Comparison of ENCODE assay signal across 12 cellular contexts in genomic region chr16:8924214-8924613, GRCh38. TPM values are rescaled to one million over a fixed set of nuclear protein-coding genes. Genes with fewer than 3 reads are reported as not detected.
DNase-seq lines count a peak whose midpoint lies in the region; ATAC-seq and TF ChIP-seq lines count a peak whose summit lies in the region.
"Had no signal": no experiment of that assay in that cellular context is flagged by ENCODE, and none has a peak within 500 bp of the region (broad histone marks: within the 10 kb centered on the region; RNA-seq: fewer than 3 reads in every experiment).

No MANE protein-coding gene starts in this region.

- peaks cover 15% of the 10 kb centered on the region for H3K36me3 ChIP-seq in smooth muscle cell (ENCODE audit: low read depth)
- H3K36me3 ChIP-seq in HAP-1 (replicated peaks), result peaks cover 81% of the 10 kb centered on the region

- no peak overlapping the region for H3K9ac ChIP-seq in smooth muscle cell (ENCODE audit: low read depth)

- no peaks in the 10 kb centered on the region for H3K9me3 Mint-ChIP-seq in activated naive CD4-positive, alpha-beta T cell treated with anti-CD3 and anti-CD28 coated beads for 36 hours
- H3K9me3 Mint-ChIP-seq in activated T-helper 17 cell treated with anti-CD3 and anti-CD28 coated beads, Interleukin-2, amount 50 U/mL, for 72 hours, result no peaks in the 10 kb centered on the region
- H3K9me3 Mint-ChIP-seq in stimulated activated naive CD8-positive, alpha-beta T cell treated with anti-CD3 and anti-CD28 coated beads, Interleukin-15, amount 100 ng/mL, for 72 hours, result no peaks in the 10 kb centered on the region

- ATAC-seq in activated T-helper 17 cell treated with anti-CD3 and anti-CD28 coated beads, Interleukin-2, amount 50 U/mL, for 72 hours (replicated peaks), result no peak
- peak; percentile 93 for ATAC-seq in left colon
- no peak for ATAC-seq in stimulated activated naive CD8-positive, alpha-beta T cell treated with anti-CD3 and anti-CD28 coated beads, Interleukin-15, amount 100 ng/mL, for 72 hours

- H3K27me3 Mint-ChIP-seq in activated naive CD4-positive, alpha-beta T cell treated with anti-CD3 and anti-CD28 coated beads for 36 hours (ENCODE audit: low read depth), result no peaks in the 10 kb centered on the region
- H3K27me3 Mint-ChIP-seq in activated T-helper 17 cell treated with anti-CD3 and anti-CD28 coated beads, Interleukin-2, amount 50 U/mL, for 72 hours, result no peaks in the 10 kb centered on the region
- H3K27me3 Mint-ChIP-seq in stimulated activated naive CD8-positive, alpha-beta T cell treated with anti-CD3 and anti-CD28 coated beads, Interleukin-15, amount 100 ng/mL, for 72 hours, result no peaks in the 10 kb centered on the region

- CTCF ChIA-PET in activated naive CD4-positive, alpha-beta T cell treated with anti-CD3 and anti-CD28 coated beads for 36 hours (lab: Charles Lee), result interaction anchor here (1.5 kb wide), 1 partner anchor 12 kb away, joined by 7 read pairs; no protein-coding TSS in a partner anchor

- intact Hi-C loops in activated naive CD4-positive, alpha-beta T cell treated with anti-CD3 and anti-CD28 coated beads for 36 hours (cut with micrococcal nuclease), result no loop called here
- intact Hi-C loops in left colon (cut with DNase I, micrococcal nuclease), result no loop called here

- no peak for TF ChIP-seq CTCF in smooth muscle cell (IDR thresholded peaks at IDR 0.05; ENCODE audit: borderline replicate concordance, insufficient read depth, poor library complexity, severe bottlenecking)

- peaks cover 9% of the 10 kb centered on the region for H3F3A ChIP-seq in smooth muscle cell (ENCODE audit: low read depth)

- DNase-seq in activated naive CD4-positive, alpha-beta T cell treated with anti-CD3 and anti-CD28 coated beads for 36 hours, result no peak
- DNase-seq in activated naive CD4-positive, alpha-beta T cell treated with anti-CD3 and anti-CD28 coated beads, Interleukin-2, amount 50 U/mL, for 16 hours, result no peak
- DNase-seq in left colon (peak; percentile 76 to 80), hippocampal formation (lab: John Stamatoyannopoulos, UW) (no peak), smooth muscle cell (lab: John Stamatoyannopoulos, UW; ENCODE audit: unreplicated experiment) (no peak), HAP-1 (ENCODE audit: low spot score in 2 of 2) (no peak)
- no peak for DNase-seq in stimulated activated naive CD8-positive, alpha-beta T cell treated with anti-CD3 and anti-CD28 coated beads, Interleukin-15, amount 100 ng/mL, for 72 hours
- DNase-seq: DND-41; NCI-H146; stimulated activated CD4-positive, alpha-beta T cell treated with anti-CD3 and anti-CD28 coated beads, Interleukin-4, amount 100 ng/mL, for 24 hours had no signal

- peak overlapping the region; percentile 9 for H3K27ac Mint-ChIP-seq in activated naive CD4-positive, alpha-beta T cell treated with anti-CD3 and anti-CD28 coated beads for 36 hours
- H3K27ac Mint-ChIP-seq in activated T-helper 17 cell treated with anti-CD3 and anti-CD28 coated beads, Interleukin-2, amount 50 U/mL, for 72 hours, result peak overlapping the region; percentile 79
- peak overlapping the region; percentile 56 to 82 for H3K27ac Mint-ChIP-seq in stimulated activated naive CD8-positive, alpha-beta T cell treated with anti-CD3 and anti-CD28 coated beads, Interleukin-15, amount 100 ng/mL, for 72 hours

- H3K4me3 ChIP-seq in smooth muscle cell (no peak overlapping the region), HAP-1 (no peak overlapping the region)

- in situ Hi-C loops in HAP-1 (cut with MboI; ENCODE audit: low sequenced_read_pairs), result loop anchor here (10.0 kb wide), 1 partner anchor 81 kb away; no protein-coding TSS in a partner anchor

- H2AFZ ChIP-seq in smooth muscle cell (ENCODE audit: low read depth), result no peak overlapping the region

- 92% methylated on average over 4 of the region's 4 CpGs for WGBS in smooth muscle cell (ENCODE audit: low lambda C conversion rate)

- H3K4me1 ChIP-seq in smooth muscle cell (ENCODE audit: low read depth), result no peaks in the 10 kb centered on the region
- peaks cover 9% of the 10 kb centered on the region; the same call in 1 of the 2 replicates for H3K4me1 ChIP-seq in HAP-1

- peaks cover 95% of the 10 kb centered on the region for H3K79me2 ChIP-seq in smooth muscle cell (ENCODE audit: low read depth)

- H4K20me1 ChIP-seq in smooth muscle cell (ENCODE audit: low read depth), result peaks cover 99% of the 10 kb centered on the region

- H3K9me3 ChIP-seq in smooth muscle cell (replicated peaks; ENCODE audit: low read depth) (no peaks in the 10 kb centered on the region), HAP-1 (no peaks in the 10 kb centered on the region)

- H3K4me3 Mint-ChIP-seq in activated naive CD4-positive, alpha-beta T cell treated with anti-CD3 and anti-CD28 coated beads for 36 hours, result no peak overlapping the region
- H3K4me3 Mint-ChIP-seq in activated T-helper 17 cell treated with anti-CD3 and anti-CD28 coated beads, Interleukin-2, amount 50 U/mL, for 72 hours, result peak overlapping the region; percentile 61
- no peak overlapping the region for H3K4me3 Mint-ChIP-seq in stimulated activated naive CD8-positive, alpha-beta T cell treated with anti-CD3 and anti-CD28 coated beads, Interleukin-15, amount 100 ng/mL, for 72 hours

- peaks cover 63% of the 10 kb centered on the region for H3K4me1 Mint-ChIP-seq in activated naive CD4-positive, alpha-beta T cell treated with anti-CD3 and anti-CD28 coated beads for 36 hours (ENCODE audit: low read depth)
- peaks cover 53% of the 10 kb centered on the region for H3K4me1 Mint-ChIP-seq in activated T-helper 17 cell treated with anti-CD3 and anti-CD28 coated beads, Interleukin-2, amount 50 U/mL, for 72 hours
- H3K4me1 Mint-ChIP-seq in stimulated activated naive CD8-positive, alpha-beta T cell treated with anti-CD3 and anti-CD28 coated beads, Interleukin-15, amount 100 ng/mL, for 72 hours, result peaks cover 72% of the 10 kb centered on the region

- H3K36me3 Mint-ChIP-seq in activated naive CD4-positive, alpha-beta T cell treated with anti-CD3 and anti-CD28 coated beads for 36 hours (ENCODE audit: low read depth), result peaks cover 48% of the 10 kb centered on the region
- peaks cover 100% of the 10 kb centered on the region for H3K36me3 Mint-ChIP-seq in activated T-helper 17 cell treated with anti-CD3 and anti-CD28 coated beads, Interleukin-2, amount 50 U/mL, for 72 hours (ENCODE audit: low read depth)

- no peak overlapping the region for H3K4me2 ChIP-seq in smooth muscle cell

- no peaks in the 10 kb centered on the region for H3K27me3 ChIP-seq in smooth muscle cell (ENCODE audit: low read depth)
- H3K27me3 ChIP-seq in HAP-1 (ENCODE audit: low read depth), result no peaks in the 10 kb centered on the region

- H3K27ac ChIP-seq in smooth muscle cell (ENCODE audit: low read depth), result no peak overlapping the region

RNA-seq across cellular contexts. Expression of gene USP7, which starts 39.5 kb away (rescaled TPM):
- 100 to 1,000 TPM; 155 to 163 TPM for total RNA-seq in activated naive CD4-positive, alpha-beta T cell treated with anti-CD3 and anti-CD28 coated beads for 36 hours
- 100 to 1,000 TPM; 157 to 181 TPM for total RNA-seq in activated T-helper 17 cell treated with anti-CD3 and anti-CD28 coated beads, Interleukin-2, amount 50 U/mL, for 72 hours
- total RNA-seq in left colon, result 100 to 1,000 TPM; 119 to 123 TPM
- total RNA-seq in smooth muscle cell, result 50.7 and 60.8 TPM in 2 replicates
- 52.1 and 55.6 TPM in 2 replicates for polyA plus RNA-seq in smooth muscle cell

RNA-seq across cellular contexts. Expression of gene LITAFD, which starts 42.1 kb away (rescaled TPM):
- total RNA-seq in activated naive CD4-positive, alpha-beta T cell treated with anti-CD3 and anti-CD28 coated beads for 36 hours, result not detected
- not detected for total RNA-seq in activated T-helper 17 cell treated with anti-CD3 and anti-CD28 coated beads, Interleukin-2, amount 50 U/mL, for 72 hours
- total RNA-seq in left colon, result not detected
- not detected in 2 replicates for total RNA-seq in smooth muscle cell
- 0.37 TPM in 1 of 2 replicates, not detected in the other for polyA plus RNA-seq in smooth muscle cell
- total RNA-seq: HT1080 had no signal

RNA-seq across cellular contexts. Expression of gene CARHSP1, which starts 55.4 kb away (rescaled TPM):
- 10 to 100 TPM; 46.5 to 49.6 TPM for total RNA-seq in activated naive CD4-positive, alpha-beta T cell treated with anti-CD3 and anti-CD28 coated beads for 36 hours
- total RNA-seq in activated T-helper 17 cell treated with anti-CD3 and anti-CD28 coated beads, Interleukin-2, amount 50 U/mL, for 72 hours, result 100 to 1,000 TPM in 1 of 2 donors, 10 to 100 TPM in 1; 98.6 to 115 TPM
- 10 to 100 TPM; 50.2 to 50.9 TPM for total RNA-seq in left colon
- total RNA-seq in smooth muscle cell, result 62.6 and 74.1 TPM in 2 replicates
- polyA plus RNA-seq in smooth muscle cell, result 94.0 and 118 TPM in 2 replicates

Comparison
In these comparisons a context has a peak if more than half of its experiments do, and no peak if none do; other contexts are left out.
1. DNase-seq: peak in left colon (2 of 2); none in activated naive CD4-positive, alpha-beta T cell treated with anti-CD3 and anti-CD28 coated beads for 36 hours (single experiment), activated naive CD4-positive, alpha-beta T cell treated with anti-CD3 and anti-CD28 coated beads, Interleukin-2, amount 50 U/mL, for 16 hours (single experiment), stimulated activated naive CD8-positive, alpha-beta T cell treated with anti-CD3 and anti-CD28 coated beads, Interleukin-15, amount 100 ng/mL, for 72 hours (0 of 2), hippocampal formation (0 of 2), smooth muscle cell (single experiment) and HAP-1 (0 of 2).
2. H3K27ac Mint-ChIP-seq: peak in every context shown above with its lines; median percentile 79 in activated T-helper 17 cell treated with anti-CD3 and anti-CD28 coated beads, Interleukin-2, amount 50 U/mL, for 72 hours; 69 in stimulated activated naive CD8-positive, alpha-beta T cell treated with anti-CD3 and anti-CD28 coated beads, Interleukin-15, amount 100 ng/mL, for 72 hours; 9 in activated naive CD4-positive, alpha-beta T cell treated with anti-CD3 and anti-CD28 coated beads for 36 hours.